24 cellular contexts compared by ENCODE assay signal in genomic region chr7:92748509-92748908, GRCh38.
DNase-seq lines count a peak whose midpoint lies in the region; ATAC-seq, FAIRE-seq and TF ChIP-seq lines count a peak whose summit lies in the region.
"Had no signal": no experiment of that assay in that cellular context is flagged by ENCODE, and none has a peak within 500 bp of the region (broad histone marks: within the 10 kb centered on the region; RNA-seq: fewer than 3 reads in every experiment).

No MANE protein-coding gene starts in this region.

- H3K27me3 Mint-ChIP-seq in T-helper 1 cell treated with Interleukin-12 subunit alpha and Interleukin-12 subunit beta and Interleukin-4 antibody, amounts not matched to agents 30 μg/mL and 1 μg/mL, for 36 hours (ENCODE audit: low read depth) = no peaks in the 10 kb centered on the region
- H3K27me3 Mint-ChIP-seq in osteocyte (ENCODE audit: unreplicated experiment) = no peaks in the 10 kb centered on the region
- H3K27me3 Mint-ChIP-seq in activated CD8-positive, alpha-beta memory T cell treated with anti-CD3 and anti-CD28 coated beads, Interleukin-2, amount 10 ng/mL, durations not matched to agents 7 days and 5 days = no peaks in the 10 kb centered on the region

- CTCF ChIA-PET in GM12878 (lab: Yijun Ruan, JAX) = no interaction called here
- CTCF ChIA-PET in activated CD8-positive, alpha-beta memory T cell treated with anti-CD3 and anti-CD28 coated beads, Interleukin-2, amount 10 ng/mL, durations not matched to agents 7 days and 5 days (lab: Charles Lee) = no interaction called here

- H3K27me3 ChIP-seq in GM12878 (replicated peaks in 1 of 2; ENCODE audit: control insufficient read depth in 2 of 2, insufficient read depth in 2 of 2, low read length in 1 of 2) = no peaks in the 10 kb centered on the region
- H3K27me3 ChIP-seq in BE2C = no peaks in the 10 kb centered on the region
- H3K27me3 ChIP-seq: pancreas had no signal

- H2AFZ ChIP-seq in GM12878 (ENCODE audit: control insufficient read depth, low read depth, low read length) = no peak overlapping the region

- TF ChIP-seq CTCF in GM12878 (IDR thresholded peaks at IDR 0.05 in 2 of 3, conservative IDR thresholded peaks at IDR 0.05 in 1 of 3; ENCODE audit: control insufficient read depth in 2 of 3, extremely low read depth in 1 of 3, insufficient read depth in 1 of 3, low read depth in 3 of 3, low read length in 3 of 3) = no peak
- TF ChIP-seq CTCF in osteocyte (IDR thresholded peaks at IDR 0.05) = no peak
- no peak for TF ChIP-seq CTCF in BE2C (IDR thresholded peaks at IDR 0.05; ENCODE audit: low read depth, low read length)

- no peak overlapping the region for H3K4me3 Mint-ChIP-seq in T-helper 1 cell treated with Interleukin-12 subunit alpha and Interleukin-12 subunit beta and Interleukin-4 antibody, amounts not matched to agents 30 μg/mL and 1 μg/mL, for 36 hours
- no peak overlapping the region for H3K4me3 Mint-ChIP-seq in osteocyte (ENCODE audit: unreplicated experiment)
- no peak overlapping the region for H3K4me3 Mint-ChIP-seq in activated CD8-positive, alpha-beta memory T cell treated with anti-CD3 and anti-CD28 coated beads, Interleukin-2, amount 10 ng/mL, durations not matched to agents 7 days and 5 days
- H3K4me3 Mint-ChIP-seq: natural killer cell had no signal

- no peaks in the 10 kb centered on the region for H4K20me1 ChIP-seq in GM12878 (ENCODE audit: control insufficient read depth, insufficient read depth)

- H3K4me1 Mint-ChIP-seq in T-helper 1 cell treated with Interleukin-12 subunit alpha and Interleukin-12 subunit beta and Interleukin-4 antibody, amounts not matched to agents 30 μg/mL and 1 μg/mL, for 36 hours (ENCODE audit: low read depth) = peaks cover 47% of the 10 kb centered on the region
- H3K4me1 Mint-ChIP-seq in osteocyte (ENCODE audit: unreplicated experiment) = peaks cover 69% of the 10 kb centered on the region
- peaks cover 37% of the 10 kb centered on the region for H3K4me1 Mint-ChIP-seq in activated CD8-positive, alpha-beta memory T cell treated with anti-CD3 and anti-CD28 coated beads, Interleukin-2, amount 10 ng/mL, durations not matched to agents 7 days and 5 days

- no peak overlapping the region for H3K27ac ChIP-seq in GM12878 (ENCODE audit: control insufficient read depth, insufficient read depth)
- H3K27ac ChIP-seq: pancreas had no signal

- no peaks in the 10 kb centered on the region for H3K4me1 ChIP-seq in GM12878 (ENCODE audit: control insufficient read depth, insufficient read depth, low read length)
- peaks cover 6% of the 10 kb centered on the region for H3K4me1 ChIP-seq in BE2C

- no peak for TF ChIP-seq RAD21 in GM12878 (IDR thresholded peaks at IDR 0.05; ENCODE audit: insufficient read depth, low read depth, low read length)

- H3K27ac Mint-ChIP-seq in T-helper 1 cell treated with Interleukin-12 subunit alpha and Interleukin-12 subunit beta and Interleukin-4 antibody, amounts not matched to agents 30 μg/mL and 1 μg/mL, for 36 hours = peak overlapping the region; percentile 62
- H3K27ac Mint-ChIP-seq in osteocyte (ENCODE audit: unreplicated experiment) = peak overlapping the region; percentile 35
- no peak overlapping the region for H3K27ac Mint-ChIP-seq in activated CD8-positive, alpha-beta memory T cell treated with anti-CD3 and anti-CD28 coated beads, Interleukin-2, amount 10 ng/mL, durations not matched to agents 7 days and 5 days

- intact Hi-C loops in GM12878 (cut with micrococcal nuclease; ENCODE audit: unreplicated experiment) = no loop called here

- ATAC-seq in GM12878 (peak; percentile 31; the same call in 2 of the 3 replicates), HG02571 (IDR thresholded peaks at IDR 0.05; ENCODE audit: unreplicated experiment) (no peak)
- no peak for ATAC-seq in activated CD8-positive, alpha-beta memory T cell treated with anti-CD3 and anti-CD28 coated beads, Interleukin-2, amount 10 ng/mL, durations not matched to agents 7 days and 5 days
- ATAC-seq: HepG2, natural killer cell, right cardiac atrium had no signal

- TF ChIP-seq EP300 in GM12878 (IDR thresholded peaks at IDR 0.05; ENCODE audit: borderline replicate concordance in 1 of 2, control insufficient read depth in 1 of 2, low read depth in 2 of 2, low read length in 2 of 2) = no peak

- DNase-seq in T-helper 1 cell (no peak), NAMALWA (ENCODE audit: low spot score) (peak; percentile 22), GM12878 (ENCODE audit: low read depth, low spot score) (no peak), osteocyte (ENCODE audit: extremely low spot score, unreplicated experiment) (no peak), BE2C (no peak)
- DNase-seq in activated CD8-positive, alpha-beta memory T cell treated with anti-CD3 and anti-CD28 coated beads, Interleukin-2, amount 10 ng/mL, durations not matched to agents 7 days and 5 days = no peak
- DNase-seq: activated CD4-positive, alpha-beta T cell treated with anti-CD3 and anti-CD28 coated beads for 48 hours; activated naive CD4-positive, alpha-beta T cell; amygdala; C1 segment of cervical spinal cord; central memory CD4-positive, alpha-beta T cell; foreskin fibroblast; GDM1; kidney; MM.1S; natural killer cell; NCI-H187; NCI-H345; pancreas; right cardiac atrium had no signal

- POLR2A ChIA-PET in GM12878 (lab: Charles Lee) = no interaction called here

- peaks cover 8% of the 10 kb centered on the region for H3K9me3 ChIP-seq in GM12878 (replicated peaks; ENCODE audit: control insufficient read depth, insufficient read depth, low read length)
- H3K9me3 ChIP-seq in BE2C = no peaks in the 10 kb centered on the region
- H3K9me3 ChIP-seq: pancreas had no signal

- in situ Hi-C loops in GM12878 (cut with MboI) = no loop called here

- FAIRE-seq in GM12878 (lab: Jason Lieb, UNC) = no peak
- FAIRE-seq: D721Med, HepG2, kidney, pancreas had no signal

- peaks cover 0 to 1% of the 10 kb centered on the region in 2 experiments; a peak in 2 of 4 replicates for H3K36me3 ChIP-seq in GM12878 (ENCODE audit: control insufficient read depth in 2 of 2, insufficient read depth in 2 of 2, low read length in 1 of 2)
- peaks cover 11% of the 10 kb centered on the region for H3K36me3 ChIP-seq in BE2C
- H3K36me3 ChIP-seq: pancreas had no signal

- H3K4me2 ChIP-seq in GM12878 (ENCODE audit: control insufficient read depth, insufficient read depth) = no peak overlapping the region

- SMC1A ChIA-PET in GM12878 (lab: Charles Lee; ENCODE audit: uncharacterized antibody, unreplicated experiment) = no interaction called here

- peaks cover 11% of the 10 kb centered on the region for H3K79me2 ChIP-seq in GM12878 (ENCODE audit: control insufficient read depth, insufficient read depth, low read length)

- H3K4me3 ChIP-seq in GM12878 = no peak overlapping the region
- H3K4me3 ChIP-seq in BE2C (ENCODE audit: low read depth, low read length) = no peak overlapping the region
- H3K4me3 ChIP-seq: pancreas had no signal

- H3K9me3 Mint-ChIP-seq in T-helper 1 cell treated with Interleukin-12 subunit alpha and Interleukin-12 subunit beta and Interleukin-4 antibody, amounts not matched to agents 30 μg/mL and 1 μg/mL, for 36 hours = peaks cover 2% of the 10 kb centered on the region
- peaks cover 6% of the 10 kb centered on the region for H3K9me3 Mint-ChIP-seq in osteocyte (ENCODE audit: unreplicated experiment)
- H3K9me3 Mint-ChIP-seq in activated CD8-positive, alpha-beta memory T cell treated with anti-CD3 and anti-CD28 coated beads, Interleukin-2, amount 10 ng/mL, durations not matched to agents 7 days and 5 days (ENCODE audit: low read depth) = peaks cover 5% of the 10 kb centered on the region
- H3K9me3 Mint-ChIP-seq: natural killer cell had no signal

- no peak for TF ChIP-seq POLR2A in GM12878 (IDR thresholded peaks at IDR 0.05; ENCODE audit: low read depth, low read length)

- H3K36me3 Mint-ChIP-seq in T-helper 1 cell treated with Interleukin-12 subunit alpha and Interleukin-12 subunit beta and Interleukin-4 antibody, amounts not matched to agents 30 μg/mL and 1 μg/mL, for 36 hours (ENCODE audit: low read depth) = peaks cover 32% of the 10 kb centered on the region
- peaks cover 16% of the 10 kb centered on the region for H3K36me3 Mint-ChIP-seq in osteocyte (ENCODE audit: unreplicated experiment)
- peaks cover 61% of the 10 kb centered on the region for H3K36me3 Mint-ChIP-seq in activated CD8-positive, alpha-beta memory T cell treated with anti-CD3 and anti-CD28 coated beads, Interleukin-2, amount 10 ng/mL, durations not matched to agents 7 days and 5 days
- H3K36me3 Mint-ChIP-seq: natural killer cell had no signal

- RAD21 ChIA-PET in GM12878 (lab: Charles Lee; ENCODE audit: unreplicated experiment) = no interaction called here

- no TSS peak for BruUV-seq in GM12878 (replicated peaks; lab: Mats Ljungman, UMichigan)

- no peak overlapping the region for H3K9ac ChIP-seq in GM12878 (ENCODE audit: control insufficient read depth, insufficient read depth, low read length)

TF ChIP-seq in GM12878, 131 proteins besides CTCF, POLR2A, EP300 and RAD21:
- TF ChIP-seq SIN3A (IDR thresholded peaks at IDR 0.05; ENCODE audit: low read depth, low read length) (no peak), RAD51 (IDR thresholded peaks at IDR 0.05) (peak; percentile 23; the same call in 1 of the 2 replicates)
TF ChIP-seq in GM12878: peak in this region for 1.
